19 cellular contexts compared by ENCODE assay signal in genomic region chr17:15274017-15274416, GRCh38. TPM values are rescaled to one million over a fixed set of nuclear protein-coding genes. Genes with fewer than 3 reads are reported as not detected.
DNase-seq lines count a peak whose midpoint lies in the region; ATAC-seq, FAIRE-seq and TF ChIP-seq lines count a peak whose summit lies in the region.
"Had no signal": no experiment of that assay in that cellular context is flagged by ENCODE, and none has a peak within 500 bp of the region (broad histone marks: within the 10 kb centered on the region; RNA-seq: fewer than 3 reads in every experiment).

No MANE protein-coding gene starts in this region.

- H3K4me1 ChIP-seq in ACC112 (ENCODE audit: control insufficient read depth, insufficient read depth, low read length, unreplicated experiment), result peaks cover 63% of the 10 kb centered on the region
- H3K4me1 ChIP-seq in astrocyte (ENCODE audit: insufficient read depth, low read length), result peaks cover 26% of the 10 kb centered on the region
- H3K4me1 ChIP-seq in muscle layer of duodenum (ENCODE audit: control insufficient read depth in 1 of 2, insufficient read depth in 2 of 2, low read length in 2 of 2), result peaks cover 0 to 6% of the 10 kb centered on the region in 2 donors
- peaks cover 11 to 23% (median 15%) of the 10 kb centered on the region in 3 donors for H3K4me1 ChIP-seq in skeletal muscle tissue (ENCODE audit: control insufficient read depth in 3 of 3, insufficient read depth in 3 of 3, low read length in 3 of 3)
- no peaks in the 10 kb centered on the region for H3K4me1 ChIP-seq in right lobe of liver
- H3K4me1 ChIP-seq in heart left ventricle, result peaks cover 3 to 38% (median 14%) of the 10 kb centered on the region in 12 donors

- H3K9me3 ChIP-seq in astrocyte (ENCODE audit: insufficient read depth, low read depth, low read length) (no peaks in the 10 kb centered on the region), muscle layer of duodenum (ENCODE audit: control insufficient read depth in 1 of 2, low read length in 2 of 2) (no peaks in the 10 kb centered on the region), skeletal muscle tissue (ENCODE audit: control insufficient read depth in 3 of 3, low read length in 3 of 3) (no peaks in the 10 kb centered on the region), right lobe of liver (no peaks in the 10 kb centered on the region), heart left ventricle (peaks cover 0 to 1% (median 0%) of the 10 kb centered on the region in 12 donors)

- H3K27ac Mint-ChIP-seq in astrocyte (ENCODE audit: unreplicated experiment), result peak overlapping the region; percentile 91
- H3K27ac Mint-ChIP-seq: CD8-positive, alpha-beta memory T cell had no signal

- no peaks in the 10 kb centered on the region for H4K20me1 ChIP-seq in astrocyte (ENCODE audit: insufficient read depth, low read length)
- H4K20me1 ChIP-seq: BLaER1 treated with 17β-estradiol and CSF1 and Interleukin-3, amounts not matched to agents 10 nM and 100 nM had no signal

- H3K27me3 Mint-ChIP-seq in astrocyte (ENCODE audit: low read depth, unreplicated experiment), result no peaks in the 10 kb centered on the region

- H3K79me2 ChIP-seq in ACC112 (ENCODE audit: control insufficient read depth, insufficient read depth, low read length, unreplicated experiment) (no peaks in the 10 kb centered on the region), astrocyte (ENCODE audit: insufficient read depth, low read length) (no peaks in the 10 kb centered on the region)

- H3K9me3 Mint-ChIP-seq in astrocyte (ENCODE audit: unreplicated experiment), result peaks cover 7% of the 10 kb centered on the region

- TF ChIP-seq CTCF in astrocyte (IDR thresholded peaks at IDR 0.05; ENCODE audit: insufficient read depth, low read depth, low read length) (no peak), right lobe of liver (IDR thresholded peaks at IDR 0.05) (no peak), heart left ventricle (IDR thresholded peaks at IDR 0.05) (no peak)

- TF ChIP-seq POLR2A in right lobe of liver (IDR thresholded peaks at IDR 0.05) (no peak), heart left ventricle (IDR thresholded peaks at IDR 0.05) (no peak)

- ATAC-seq in right lobe of liver (no peak), heart left ventricle (no peak)

- peak overlapping the region; percentile 96 for H3K27ac ChIP-seq in ACC112 (ENCODE audit: low read depth, low read length)
- no peak overlapping the region for H3K27ac ChIP-seq in astrocyte (ENCODE audit: low read depth, low read length)
- H3K27ac ChIP-seq in muscle layer of duodenum (ENCODE audit: low read length), result peak overlapping the region; percentile 28
- peak overlapping the region; percentile 60 for H3K27ac ChIP-seq in skeletal muscle tissue (ENCODE audit: low read depth, low read length)
- no peak overlapping the region for H3K27ac ChIP-seq in right lobe of liver
- H3K27ac ChIP-seq in heart left ventricle, result peak overlapping the region in 1 of 12 donors; percentile 11
- H3K27ac ChIP-seq: BLaER1 treated with 17β-estradiol and CSF1 and Interleukin-3, amounts not matched to agents 10 nM and 100 nM; RWPE1 had no signal

- H3K27me3 ChIP-seq in ACC112 (ENCODE audit: insufficient read depth, low read length), result no peaks in the 10 kb centered on the region
- peaks cover 4% of the 10 kb centered on the region for H3K27me3 ChIP-seq in astrocyte (ENCODE audit: insufficient read depth, low read length)
- no peaks in the 10 kb centered on the region for H3K27me3 ChIP-seq in muscle layer of duodenum (ENCODE audit: low read depth, low read length)
- no peaks in the 10 kb centered on the region for H3K27me3 ChIP-seq in skeletal muscle tissue (ENCODE audit: control insufficient read depth in 3 of 3, insufficient read depth in 3 of 3, low read length in 3 of 3)
- H3K27me3 ChIP-seq in right lobe of liver, result no peaks in the 10 kb centered on the region
- no peaks in the 10 kb centered on the region for H3K27me3 ChIP-seq in heart left ventricle
- H3K27me3 ChIP-seq: BLaER1 treated with 17β-estradiol and CSF1 and Interleukin-3, amounts not matched to agents 10 nM and 100 nM had no signal

- peak; percentile 32 for FAIRE-seq in astrocyte (lab: Jason Lieb, UNC)
- FAIRE-seq: D721Med had no signal

- no peak overlapping the region for H3K4me2 ChIP-seq in astrocyte (ENCODE audit: low read length)

- WGBS in right lobe of liver (ENCODE audit: insufficient coverage, low coverage, low lambda C conversion rate, missing lambda C conversion rate), result 63% methylated on average over 3 of the region's 3 CpGs
- WGBS in heart left ventricle, 4 donors, result 97 to 100% (median 99%) methylated on average over 3 of the region's 3 CpGs

- peak; percentile 27 for DNase-seq in astrocyte (ENCODE audit: low read depth)
- DNase-seq in right lobe of liver, result no peak
- DNase-seq in NCI-H524 treated with DMSO at 0.1 percent for 48 hours (lab: John Stamatoyannopoulos, UW), result no peak
- DNase-seq in heart left ventricle, result no peak
- DNase-seq in activated CD8-positive, alpha-beta memory T cell treated with anti-CD3 and anti-CD28 coated beads, Interleukin-2, amount 50 U/mL, for 48 hours, result no peak
- DNase-seq: CD8-positive, alpha-beta memory T cell; DMS79; HCEC 1CT; NCI-H1105 treated with DMSO at 0.1 percent for 48 hours; NCI-H187; NCI-H226; NCI-H526; OCI-M1 had no signal

- no peak overlapping the region; the same call in 1 of the 2 replicates for H3K4me3 ChIP-seq in ACC112 (ENCODE audit: low read depth, low read length)
- no peak overlapping the region for H3K4me3 ChIP-seq in astrocyte (ENCODE audit: insufficient read depth, low read depth, low read length)
- no peak overlapping the region for H3K4me3 ChIP-seq in muscle layer of duodenum (ENCODE audit: low read depth in 1 of 2, low read length in 2 of 2)
- no peak overlapping the region for H3K4me3 ChIP-seq in skeletal muscle tissue (ENCODE audit: low read length in 3 of 3)
- H3K4me3 ChIP-seq in right lobe of liver, result no peak overlapping the region
- no peak overlapping the region for H3K4me3 ChIP-seq in heart left ventricle
- H3K4me3 ChIP-seq: BLaER1 treated with 17β-estradiol and CSF1 and Interleukin-3, amounts not matched to agents 10 nM and 100 nM had no signal

- H2AFZ ChIP-seq in ACC112 (ENCODE audit: low read length, unreplicated experiment) (no peak overlapping the region), astrocyte (ENCODE audit: low read depth, low read length) (no peak overlapping the region)

- intact Hi-C loops in right lobe of liver (cut with DNase I) (loop anchor here in 1 of 2 donors (5.0 kb wide), 1 partner anchor 233 kb away; no protein-coding TSS in a partner anchor), heart left ventricle (cut with DNase I) (loop anchor here in 1 of 10 donors (10.0 kb wide), 1 partner anchor 71 kb away; the partner anchor contains the start of gene TEKT3)

- no peaks in the 10 kb centered on the region for H3K36me3 Mint-ChIP-seq in astrocyte (ENCODE audit: low read depth, unreplicated experiment)

- H3K9ac ChIP-seq in astrocyte (ENCODE audit: low read length), result no peak overlapping the region
- no peak overlapping the region for H3K9ac ChIP-seq in skeletal muscle tissue (ENCODE audit: low read depth in 1 of 3, low read length in 3 of 3)
- H3K9ac ChIP-seq: BLaER1 treated with 17β-estradiol and CSF1 and Interleukin-3, amounts not matched to agents 10 nM and 100 nM had no signal

- peaks cover 57% of the 10 kb centered on the region for H3K4me1 Mint-ChIP-seq in astrocyte (ENCODE audit: low read depth, unreplicated experiment)

- H3K36me3 ChIP-seq in ACC112 (ENCODE audit: insufficient read depth, low read length) (peaks cover 3% of the 10 kb centered on the region; the same call in 1 of the 2 replicates), astrocyte (ENCODE audit: insufficient read depth, low read length) (no peaks in the 10 kb centered on the region), muscle layer of duodenum (ENCODE audit: control insufficient read depth in 1 of 2, insufficient read depth in 2 of 2, low read length in 2 of 2) (peaks cover 0 to 4% of the 10 kb centered on the region in 2 donors), skeletal muscle tissue (ENCODE audit: control insufficient read depth in 3 of 3, insufficient read depth in 3 of 3, low read length in 3 of 3) (no peaks in the 10 kb centered on the region), right lobe of liver (no peaks in the 10 kb centered on the region), heart left ventricle (no peaks in the 10 kb centered on the region)
- H3K36me3 ChIP-seq: BLaER1 treated with 17β-estradiol and CSF1 and Interleukin-3, amounts not matched to agents 10 nM and 100 nM had no signal

- H3K4me3 Mint-ChIP-seq in astrocyte (ENCODE audit: unreplicated experiment), result peak overlapping the region; percentile 46
- H3K4me3 Mint-ChIP-seq: CD8-positive, alpha-beta memory T cell had no signal

RNA-seq across cellular contexts. Expression of gene PMP22, which starts 8.9 kb away (rescaled TPM):
- 41.7 and 49.6 TPM in 2 replicates for total RNA-seq in astrocyte
- total RNA-seq in skeletal muscle tissue, result 92.9 TPM
- 1 to 10 TPM; 3.0 to 9.2 (median 6.9) TPM for total RNA-seq in right lobe of liver
- total RNA-seq in heart left ventricle, result 100 to 1,000 TPM; 133 to 421 (median 186) TPM
- polyA plus RNA-seq in heart left ventricle, result 100 to 1,000 TPM in 1 of 2 donors, 10 to 100 TPM in 1; 92.2 to 220 TPM
- polyA plus RNA-seq: CD8-positive, alpha-beta memory T cell had no signal

Comparison
In these comparisons a context has a peak if more than half of its experiments do, and no peak if none do; other contexts are left out.
1. H3K27ac ChIP-seq: peak in ACC112 (single experiment), muscle layer of duodenum (single experiment) and skeletal muscle tissue (single experiment); none in astrocyte (single experiment) and right lobe of liver (0 of 3).